In the genomic region with DNA sequence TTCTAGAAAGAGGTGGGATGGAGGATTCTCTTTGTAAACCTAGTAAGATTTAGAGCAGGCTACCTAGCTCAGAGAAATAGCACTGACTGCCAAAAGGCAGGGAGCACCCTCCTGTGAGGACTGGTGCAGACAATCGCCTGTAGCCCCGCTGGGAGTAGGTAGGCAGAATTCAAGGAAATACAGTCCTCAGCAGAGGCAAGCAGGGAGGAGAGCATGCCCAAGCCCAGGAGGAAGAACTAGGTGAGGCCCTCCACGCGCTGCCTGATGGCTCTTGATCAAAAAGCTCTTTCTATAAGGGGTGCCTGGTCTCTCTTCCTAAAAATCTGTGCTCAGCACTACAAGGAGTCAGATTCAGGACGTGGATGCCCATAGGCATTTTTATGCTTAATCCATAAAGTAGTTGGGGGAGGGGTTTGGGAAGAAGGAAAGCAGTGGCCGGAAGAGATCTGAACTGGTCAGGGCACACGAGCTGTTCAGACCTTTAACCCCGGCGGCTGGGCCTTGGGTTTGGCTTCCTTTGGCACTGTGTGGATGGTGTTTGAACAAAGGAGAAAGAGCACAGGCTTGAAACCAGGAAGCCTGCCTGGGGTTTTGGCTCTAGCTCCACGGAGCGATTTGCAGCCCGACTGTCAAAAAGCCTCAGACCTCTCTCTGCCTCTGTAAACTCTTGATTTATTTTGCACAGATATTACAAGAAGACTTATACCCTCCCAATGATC, we compare ENCODE assay signal across 21 cellular contexts.
DNase-seq lines count a peak whose midpoint lies in the region; ATAC-seq and TF ChIP-seq lines count a peak whose summit lies in the region.
"Had no signal": no experiment of that assay in that cellular context is flagged by ENCODE, and none has a peak within 500 bp of the region (broad histone marks: within the 10 kb centered on the region; RNA-seq: fewer than 3 reads in every experiment).

No MANE protein-coding gene starts in this region.

- DNase-seq in ELF-1 (ENCODE audit: low read depth, low spot score) (peak; percentile 30), ecto neural progenitor cell (ENCODE audit: low spot score) (peak; percentile 43), left lung (no peak), pons (ENCODE audit: low spot score) (peak; percentile 17), hepatocyte (ENCODE audit: low spot score) (no peak), A673 (ENCODE audit: low spot score) (no peak), NCI-H146 treated with DMSO at 0.1 percent for 48 hours (lab: John Stamatoyannopoulos, UW; ENCODE audit: unreplicated experiment) (no peak)
- DNase-seq in stimulated activated CD4-positive, alpha-beta T cell treated with anti-CD3 and anti-CD28 coated beads, Interleukin-1b, Interleukin-23, amount 100 ng/mL, for 48 hours, result no peak
- DNase-seq: activated CD4-positive, CD25-positive, alpha-beta regulatory T cell; activated effector memory CD4-positive, alpha-beta T cell treated with Interleukin-2 at 50 U/mL for 16 hours; COR-L47; GDM1; HFFc6; hippocampal formation; NCI-H1092; NCI-H2171 treated with DMSO at 0.1 percent for 48 hours; NK-92 treated with Interleukin-12 subunit alpha and Interleukin-12 subunit beta, amount 100 ng/mL, for 24 hours; T-helper 17 cell had no signal

- H3K9me3 ChIP-seq in left lung, result no peaks in the 10 kb centered on the region
- H3K9me3 ChIP-seq in hepatocyte (ENCODE audit: low read depth), result no peaks in the 10 kb centered on the region
- no peaks in the 10 kb centered on the region for H3K9me3 ChIP-seq in A673 (ENCODE audit: low read depth, low read length, poor library complexity, severe bottlenecking)

- no peak overlapping the region for H3K4me2 ChIP-seq in hepatocyte
- H3K4me2 ChIP-seq: smooth muscle cell had no signal

- H3K36me3 ChIP-seq in left lung, result no peaks in the 10 kb centered on the region
- H3K36me3 ChIP-seq in hepatocyte (replicated peaks; ENCODE audit: insufficient read depth, low read depth), result no peaks in the 10 kb centered on the region
- no peaks in the 10 kb centered on the region for H3K36me3 ChIP-seq in A673 (ENCODE audit: insufficient read depth, low read length, poor library complexity, severe bottlenecking)

- no TSS peak for BruUV-seq in A673 (replicated peaks; lab: Mats Ljungman, UMichigan)

- WGBS in hepatocyte (ENCODE audit: low lambda C conversion rate, missing lambda C conversion rate), result 70% methylated on average over 12 of the region's 12 CpGs

- CTCF ChIA-PET in A673 (lab: Charles Lee), result no interaction called here

- H3K4me1 ChIP-seq in left lung (no peaks in the 10 kb centered on the region), hepatocyte (ENCODE audit: insufficient read depth) (peaks cover 19% of the 10 kb centered on the region), A673 (ENCODE audit: insufficient read depth, low read length, poor library complexity, severe bottlenecking) (no peaks in the 10 kb centered on the region)

- no peaks in the 10 kb centered on the region for H3K9me2 ChIP-seq in hepatocyte (replicated peaks; ENCODE audit: insufficient read depth)

- TF ChIP-seq CTCF in left lung (IDR thresholded peaks at IDR 0.05) (no peak), hepatocyte (IDR thresholded peaks at IDR 0.05; ENCODE audit: poor library complexity) (no peak), A673 (conservative IDR thresholded peaks at IDR 0.05; ENCODE audit: low read depth, low read length) (no peak)

- POLR2A ChIA-PET in A673 (lab: Charles Lee; ENCODE audit: low non-redundant PET), result no interaction called here

- intact Hi-C loops in left lung (cut with DNase I) (no loop called here), A673 (cut with micrococcal nuclease; ENCODE audit: unreplicated experiment) (no loop called here)

- no peaks in the 10 kb centered on the region for H3K79me2 ChIP-seq in hepatocyte

- H3K27ac ChIP-seq in left lung (peak overlapping the region in 1 of 2 donors; percentile 13), hepatocyte (no peak overlapping the region), A673 (ENCODE audit: low read depth, low read length, poor library complexity, severe bottlenecking) (no peak overlapping the region)

- no peak overlapping the region for H2AFZ ChIP-seq in hepatocyte

- H3K27me3 ChIP-seq in left lung (no peaks in the 10 kb centered on the region), hepatocyte (no peaks in the 10 kb centered on the region), A673 (replicated peaks; ENCODE audit: insufficient read depth, low read depth, low read length, poor library complexity) (no peaks in the 10 kb centered on the region)

- H3K4me3 ChIP-seq in left lung, result no peak overlapping the region
- no peak overlapping the region for H3K4me3 ChIP-seq in hepatocyte
- H3K4me3 ChIP-seq in A673 (ENCODE audit: low read depth, low read length, poor library complexity, severe bottlenecking), result no peak overlapping the region
- H3K4me3 ChIP-seq: K562, smooth muscle cell had no signal

- H4K20me1 ChIP-seq in hepatocyte (ENCODE audit: insufficient read depth, poor library complexity, severe bottlenecking), result no peaks in the 10 kb centered on the region

- peak; percentile 20 for ATAC-seq in left lung
- ATAC-seq: esophagus mucosa, K562, T-helper 17 cell had no signal

Comparison
In these comparisons a context has a peak if more than half of its experiments do, and no peak if none do; other contexts are left out.
1. DNase-seq: peak in ELF-1 (single experiment), ecto neural progenitor cell (single experiment) and pons (single experiment); none in left lung (0 of 2), hepatocyte (single experiment), A673 (single experiment), NCI-H146 treated with DMSO at 0.1 percent for 48 hours (single experiment) and stimulated activated CD4-positive, alpha-beta T cell treated with anti-CD3 and anti-CD28 coated beads, Interleukin-1b, Interleukin-23, amount 100 ng/mL, for 48 hours (single experiment).